In genomic region chr1:149732781-149733180, GRCh38 we compare ENCODE assay signal across 12 cellular contexts. TPM values are rescaled to one million over a fixed set of nuclear protein-coding genes. Genes with fewer than 3 reads are reported as not detected.
DNase-seq lines count a peak whose midpoint lies in the region; ATAC-seq and TF ChIP-seq lines count a peak whose summit lies in the region.
"Not testable (repeated sequence)": the region's sequence is repeated elsewhere in the genome, so short reads cannot be mapped to it uniquely, and the experiment has no call there.
"Had no signal": no experiment of that assay in that cellular context is flagged by ENCODE, and none has a peak within 500 bp of the region (broad histone marks: within the 10 kb centered on the region; RNA-seq: fewer than 3 reads in every experiment).

No MANE protein-coding gene starts in this region.

- H3K9me3 ChIP-seq in upper lobe of right lung = not testable (repeated sequence)

- intact Hi-C loops in sciatic nerve (cut with DNase I); upper lobe of right lung (cut with DNase I): not testable (repeated sequence)

- DNase-seq in left lobe of liver (ENCODE audit: low spot score); sciatic nerve (ENCODE audit: low spot score); upper lobe of right lung: not testable (repeated sequence)

- H3K27ac ChIP-seq in upper lobe of right lung = not testable (repeated sequence)

- not testable (repeated sequence) for H3K4me3 ChIP-seq in upper lobe of right lung

- ATAC-seq in left lobe of liver = peak; percentile 36
- peak; percentile 60 for ATAC-seq in sciatic nerve
- ATAC-seq in upper lobe of right lung = peak; percentile 38

- H3K27me3 ChIP-seq in upper lobe of right lung = not testable (repeated sequence)

- not testable (repeated sequence) for H3K4me1 ChIP-seq in upper lobe of right lung

- H3K36me3 ChIP-seq in upper lobe of right lung = not testable (repeated sequence)

- TF ChIP-seq CTCF in upper lobe of right lung (IDR thresholded peaks at IDR 0.05) = not testable (repeated sequence)

RNA-seq across cellular contexts. Expression of gene FCGR1A, which starts 49.7 kb away (rescaled TPM):
- total RNA-seq in left lobe of liver (1.1 TPM), sciatic nerve (36.5 TPM), upper lobe of right lung (40.9 TPM)
- total RNA-seq: A172; A673; B cell; Caco-2; Calu3; CD4-positive, CD25-positive, alpha-beta regulatory T cell; CD8-positive, alpha-beta memory T cell; CD8-positive, alpha-beta T cell; Daoy had no signal

Comparison
In these comparisons a context has a peak if more than half of its experiments do, and no peak if none do; other contexts are left out.
1. RNA of gene FCGR1A, which starts 49.7 kb away (total RNA-seq): 40.9 TPM in upper lobe of right lung (single experiment) and 36.5 TPM in sciatic nerve (single experiment); 1.1 TPM in left lobe of liver (single experiment); every median in the first group is over 10 times any median in the second.
2. Peak in every context shown above with its lines, with median percentiles within 50 percentile points of each other: ATAC-seq.